Comparison of ENCODE assay signal across 16 cellular contexts in genomic region chr10:43233601-43234430, GRCh38. TPM values are rescaled to one million over a fixed set of nuclear protein-coding genes. Genes with fewer than 3 reads are reported as not detected.
DNase-seq lines count a peak whose midpoint lies in the region; ATAC-seq and TF ChIP-seq lines count a peak whose summit lies in the region.
"Had no signal": no experiment of that assay in that cellular context is flagged by ENCODE, and none has a peak within 500 bp of the region (broad histone marks: within the 10 kb centered on the region; RNA-seq: fewer than 3 reads in every experiment).

No MANE protein-coding gene starts in this region.

- H3K36me3 ChIP-seq in spleen (no peaks in the 10 kb centered on the region), A673 (ENCODE audit: insufficient read depth, low read length, poor library complexity, severe bottlenecking) (no peaks in the 10 kb centered on the region)

- POLR2A ChIA-PET in activated CD4-positive, alpha-beta T cell treated with anti-CD3 and anti-CD28 coated beads for 36 hours (lab: Charles Lee) = no interaction called here
- POLR2A ChIA-PET in A673 (lab: Charles Lee; ENCODE audit: low non-redundant PET) = no interaction called here

- H3K9me3 ChIP-seq in right cardiac atrium (ENCODE audit: control insufficient read depth, low read length) (no peaks in the 10 kb centered on the region), spleen (no peaks in the 10 kb centered on the region), A673 (ENCODE audit: low read depth, low read length, poor library complexity, severe bottlenecking) (no peaks in the 10 kb centered on the region)

- no peak for TF ChIP-seq CTCF in spleen (IDR thresholded peaks at IDR 0.05 in 8 of 11, conservative IDR thresholded peaks at IDR 0.05 in 3 of 11)
- no peak for TF ChIP-seq CTCF in A673 (conservative IDR thresholded peaks at IDR 0.05; ENCODE audit: low read depth, low read length)

- no peaks in the 10 kb centered on the region for H3K36me3 Mint-ChIP-seq in activated CD4-positive, alpha-beta T cell treated with anti-CD3 and anti-CD28 coated beads for 36 hours (ENCODE audit: low read depth)
- H3K36me3 Mint-ChIP-seq in activated T-cell treated with anti-CD3 and anti-CD28 coated beads, Interleukin-2, amount 50 U/mL, for 4 hours (ENCODE audit: insufficient read depth) = no peaks in the 10 kb centered on the region
- H3K36me3 Mint-ChIP-seq: CD4-positive, alpha-beta memory T cell; T-cell had no signal

- no TSS peak for BruUV-seq in A673 (replicated peaks; lab: Mats Ljungman, UMichigan)

- H3K27ac Mint-ChIP-seq in activated CD4-positive, alpha-beta T cell treated with anti-CD3 and anti-CD28 coated beads for 36 hours = no peak overlapping the region
- H3K27ac Mint-ChIP-seq: activated T-helper 2 cell treated with anti-CD3 and anti-CD28 coated beads, Interferon-gamma antibody, Interleukin-2, Interleukin-4, amounts not matched to agents 10 μg/mL and 5 μg/mL and 100 μg/mL, durations not matched to agents 14 hours and 24 hours and 36 hours had no signal

- intact Hi-C loops in activated CD4-positive, alpha-beta T cell treated with anti-CD3 and anti-CD28 coated beads for 36 hours (cut with DNase I, micrococcal nuclease) = no loop called here
- intact Hi-C loops in right cardiac atrium (cut with DNase I) = no loop called here
- intact Hi-C loops in spleen (cut with DNase I; ENCODE audit: low total_unique reads) = no loop called here
- intact Hi-C loops in A673 (cut with micrococcal nuclease; ENCODE audit: unreplicated experiment) = no loop called here

- no peak for TF ChIP-seq POLR2A in spleen (IDR thresholded peaks at IDR 0.05)

- H3K4me1 ChIP-seq in right cardiac atrium (ENCODE audit: control insufficient read depth, insufficient read depth, low read length) (no peaks in the 10 kb centered on the region), spleen (peaks cover 2 to 34% (median 32%) of the 10 kb centered on the region in 6 donors), A673 (ENCODE audit: insufficient read depth, low read length, poor library complexity, severe bottlenecking) (no peaks in the 10 kb centered on the region)

- no peak overlapping the region for H3K4me3 Mint-ChIP-seq in activated CD4-positive, alpha-beta T cell treated with anti-CD3 and anti-CD28 coated beads for 36 hours
- H3K4me3 Mint-ChIP-seq in activated T-cell treated with anti-CD3 and anti-CD28 coated beads, Interleukin-2, amount 50 U/mL, for 4 hours = no peak overlapping the region
- H3K4me3 Mint-ChIP-seq: CD4-positive, alpha-beta memory T cell; T-cell had no signal

- no peaks in the 10 kb centered on the region for H3K27me3 ChIP-seq in right cardiac atrium (ENCODE audit: control insufficient read depth, insufficient read depth)
- peaks cover 3 to 44% (median 20%) of the 10 kb centered on the region in 7 donors for H3K27me3 ChIP-seq in spleen (replicated peaks in 1 of 7)
- peaks cover 25% of the 10 kb centered on the region for H3K27me3 ChIP-seq in A673 (replicated peaks; ENCODE audit: insufficient read depth, low read depth, low read length, poor library complexity)

- ATAC-seq in activated CD4-positive, alpha-beta T cell treated with anti-CD3 and anti-CD28 coated beads for 36 hours = no peak
- no peak for ATAC-seq in activated T-cell treated with anti-CD3 and anti-CD28 coated beads, Interleukin-2, amount 50 U/mL, for 4 hours
- ATAC-seq in right cardiac atrium = no peak
- ATAC-seq: T-cell had no signal

- H3K4me3 ChIP-seq in right cardiac atrium (ENCODE audit: low read length) = no peak overlapping the region
- no peak overlapping the region for H3K4me3 ChIP-seq in spleen
- no peak overlapping the region for H3K4me3 ChIP-seq in A673 (ENCODE audit: low read depth, low read length, poor library complexity, severe bottlenecking)

- H3K27me3 Mint-ChIP-seq in activated CD4-positive, alpha-beta T cell treated with anti-CD3 and anti-CD28 coated beads for 36 hours = peaks cover 13% of the 10 kb centered on the region
- peaks cover 7% of the 10 kb centered on the region for H3K27me3 Mint-ChIP-seq in activated T-cell treated with anti-CD3 and anti-CD28 coated beads, Interleukin-2, amount 50 U/mL, for 4 hours (ENCODE audit: low read depth)
- H3K27me3 Mint-ChIP-seq: CD4-positive, alpha-beta memory T cell had no signal

- H3K4me1 Mint-ChIP-seq in activated CD4-positive, alpha-beta T cell treated with anti-CD3 and anti-CD28 coated beads for 36 hours = peaks cover 11% of the 10 kb centered on the region
- peaks cover 20% of the 10 kb centered on the region for H3K4me1 Mint-ChIP-seq in activated T-cell treated with anti-CD3 and anti-CD28 coated beads, Interleukin-2, amount 50 U/mL, for 4 hours (ENCODE audit: low read depth)

- 83% methylated on average over 19 of the region's 19 CpGs for WGBS in right cardiac atrium
- WGBS in spleen, 5 donors = 83 to 95% (median 88%) methylated on average over 12 to 19 of the region's 19 CpGs

- peak; percentile 4 for DNase-seq in activated CD4-positive, alpha-beta T cell treated with anti-CD3 and anti-CD28 coated beads for 36 hours
- DNase-seq in activated CD4-positive, alpha-beta T cell treated with anti-CD3 and anti-CD28 coated beads, Interleukin-2, amount 50 U/mL, for 4 hours = no peak
- DNase-seq in activated T-cell treated with anti-CD3 and anti-CD28 coated beads, Interleukin-2, amount 50 U/mL, for 4 hours = peak; percentile 2
- DNase-seq in right cardiac atrium (peak; percentile 4 to 30 (median 16)), spleen (peak; percentile 61), NCI-H2196 treated with DMSO at 0.1 percent for 48 hours (lab: John Stamatoyannopoulos, UW; ENCODE audit: unreplicated experiment) (no peak), A673 (ENCODE audit: low spot score) (no peak), DMS79 (lab: John Stamatoyannopoulos, UW) (no peak)
- DNase-seq: activated CD4-positive, CD25-positive, alpha-beta regulatory T cell; CD4-positive, alpha-beta memory T cell; foreskin melanocyte; NCI-H2081; NCI-H748 treated with DMSO at 0.1 percent for 48 hours had no signal

- CTCF ChIA-PET in activated CD4-positive, alpha-beta T cell treated with anti-CD3 and anti-CD28 coated beads for 36 hours (lab: Charles Lee) = interaction anchor here (1.0 kb wide), 1 partner anchor 22 kb away, joined by 3 read pairs; no protein-coding TSS in a partner anchor
- CTCF ChIA-PET in A673 (lab: Charles Lee) = no interaction called here

- no peak overlapping the region for H3K27ac ChIP-seq in right cardiac atrium (ENCODE audit: low read length)
- H3K27ac ChIP-seq in spleen = no peak overlapping the region
- H3K27ac ChIP-seq in A673 (ENCODE audit: low read depth, low read length, poor library complexity, severe bottlenecking) = no peak overlapping the region

- no peaks in the 10 kb centered on the region for H3K9me3 Mint-ChIP-seq in activated CD4-positive, alpha-beta T cell treated with anti-CD3 and anti-CD28 coated beads for 36 hours (ENCODE audit: low read depth)
- no peaks in the 10 kb centered on the region for H3K9me3 Mint-ChIP-seq in activated T-cell treated with anti-CD3 and anti-CD28 coated beads, Interleukin-2, amount 50 U/mL, for 4 hours
- H3K9me3 Mint-ChIP-seq: activated T-helper 2 cell treated with anti-CD3 and anti-CD28 coated beads, Interferon-gamma antibody, Interleukin-2, Interleukin-4, amounts not matched to agents 10 μg/mL and 5 μg/mL and 100 μg/mL, durations not matched to agents 14 hours and 24 hours and 36 hours; CD4-positive, alpha-beta memory T cell; T-cell had no signal

RNA-seq across cellular contexts. Expression of gene RASGEF1A, which starts 33.0 kb away (rescaled TPM):
- total RNA-seq in activated CD4-positive, alpha-beta T cell treated with anti-CD3 and anti-CD28 coated beads for 36 hours = under 1 TPM; 0.44 to 0.64 TPM
- under 1 TPM; 0.29 to 0.60 (median 0.38) TPM for total RNA-seq in activated T-cell treated with anti-CD3 and anti-CD28 coated beads, Interleukin-2, amount 50 U/mL, for 4 hours
- total RNA-seq in right cardiac atrium = 1 to 10 TPM; 2.0 to 3.4 (median 3.0) TPM
- polyA plus RNA-seq in right cardiac atrium = 1.6 TPM
- 1 to 10 TPM; 2.5 to 7.1 (median 3.6) TPM for total RNA-seq in spleen
- 1 to 10 TPM; 1.9 to 3.1 (median 2.1) TPM for polyA plus RNA-seq in spleen
- total RNA-seq in A673 (2021) = 0.35 TPM in 1 of 2 replicates, not detected in the other
- total RNA-seq: A172 had no signal

Comparison
In these comparisons a context has a peak if more than half of its experiments do, and no peak if none do; other contexts are left out.
1. DNase-seq: peak in activated CD4-positive, alpha-beta T cell treated with anti-CD3 and anti-CD28 coated beads for 36 hours (single experiment), activated T-cell treated with anti-CD3 and anti-CD28 coated beads, Interleukin-2, amount 50 U/mL, for 4 hours (single experiment), right cardiac atrium (3 of 3) and spleen (single experiment); none in activated CD4-positive, alpha-beta T cell treated with anti-CD3 and anti-CD28 coated beads, Interleukin-2, amount 50 U/mL, for 4 hours (0 of 2), NCI-H2196 treated with DMSO at 0.1 percent for 48 hours (single experiment), A673 (single experiment) and DMS79 (single experiment).